In the genomic region with DNA sequence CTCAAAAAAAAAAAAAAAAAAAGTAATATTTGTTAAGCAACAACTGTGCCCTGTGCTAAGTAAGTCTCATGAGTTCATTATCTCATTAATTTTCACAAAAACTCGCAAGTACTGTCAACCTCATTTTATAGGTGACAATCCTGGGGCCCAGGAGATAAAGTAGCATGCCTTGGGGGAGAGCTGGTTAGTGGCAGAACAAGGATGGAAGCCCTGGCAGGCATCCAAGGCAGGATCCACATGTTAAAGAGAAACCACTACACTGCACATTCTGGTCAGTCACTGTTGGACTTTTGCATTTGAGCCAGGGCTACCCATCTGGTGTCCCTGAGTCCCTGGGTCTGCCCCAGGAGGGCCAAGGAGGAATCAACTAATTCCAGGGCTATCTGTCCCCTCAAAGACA, we compare ENCODE assay signal across 10 cellular contexts. TPM values are rescaled to one million over a fixed set of nuclear protein-coding genes. Genes with fewer than 3 reads are reported as not detected.
DNase-seq lines count a peak whose midpoint lies in the region; ATAC-seq, FAIRE-seq and TF ChIP-seq lines count a peak whose summit lies in the region.
"Had no signal": no experiment of that assay in that cellular context is flagged by ENCODE, and none has a peak within 500 bp of the region (broad histone marks: within the 10 kb centered on the region; RNA-seq: fewer than 3 reads in every experiment).

No MANE protein-coding gene starts in this region.

- H3K4me3 ChIP-seq in RWPE2 (ENCODE audit: severe bottlenecking) (no peak overlapping the region), fibroblast of lung (replicated peaks in 1 of 4; ENCODE audit: control extremely low read depth in 1 of 4, insufficient read depth in 1 of 4, low read depth in 3 of 4, low read length in 4 of 4) (no peak overlapping the region), skin epidermis (no peak overlapping the region)

- H3K9me3 ChIP-seq in RWPE2 (ENCODE audit: severe bottlenecking), result no peaks in the 10 kb centered on the region
- no peaks in the 10 kb centered on the region for H3K9me3 ChIP-seq in fibroblast of lung (ENCODE audit: control insufficient read depth, insufficient read depth, low read depth, low read length)

- POLR2A ChIA-PET in activated CD4-positive, alpha-beta T cell treated with anti-CD3 and anti-CD28 coated beads for 36 hours (lab: Charles Lee), result interaction anchor here (0.9 to 1.3 kb wide), 4 partner anchors 12 to 53 kb away, joined by 3 to 5 read pairs (median 4); no protein-coding TSS in a partner anchor

- no peaks in the 10 kb centered on the region for H3K36me3 ChIP-seq in RWPE2 (ENCODE audit: low read depth)
- H3K36me3 ChIP-seq in fibroblast of lung (ENCODE audit: control insufficient read depth, insufficient read depth, low read length), result no peaks in the 10 kb centered on the region

- no peak for TF ChIP-seq CTCF in RWPE2 (IDR thresholded peaks at IDR 0.05; ENCODE audit: poor library complexity, severe bottlenecking)
- no peak for TF ChIP-seq CTCF in fibroblast of lung (conservative IDR thresholded peaks at IDR 0.05 in 1 of 2, IDR thresholded peaks at IDR 0.05 in 1 of 2; ENCODE audit: low read depth in 1 of 2, low read length in 2 of 2)

- no peaks in the 10 kb centered on the region for H3K27me3 Mint-ChIP-seq in activated CD4-positive, alpha-beta T cell treated with anti-CD3 and anti-CD28 coated beads for 36 hours

- no peak for DNase-seq in activated CD4-positive, alpha-beta T cell treated with anti-CD3 and anti-CD28 coated beads for 36 hours
- DNase-seq in activated CD4-positive, alpha-beta T cell treated with anti-CD3 and anti-CD28 coated beads, Interleukin-2, amount 50 U/mL, for 1 hour, result no peak
- DNase-seq in RWPE2 (ENCODE audit: low spot score) (no peak), fibroblast of lung (ENCODE audit: low read depth in 2 of 2) (peak; percentile 54 to 59), H54 (ENCODE audit: insufficient read length, low spot score) (no peak), NCI-H187 (lab: John Stamatoyannopoulos, UW) (no peak)
- DNase-seq: activated T-cell treated with anti-CD3 and anti-CD28 coated beads, Interleukin-2, amount 50 U/mL, for 1 hour; NCI-H1694 treated with DMSO at 0.1 percent for 48 hours had no signal

- peaks cover 20% of the 10 kb centered on the region for H3K4me1 ChIP-seq in RWPE2 (ENCODE audit: insufficient read depth, poor library complexity, severe bottlenecking)
- peaks cover 5% of the 10 kb centered on the region for H3K4me1 ChIP-seq in fibroblast of lung (ENCODE audit: control insufficient read depth, extremely low read depth, insufficient read depth, low read length)

- peaks cover 91% of the 10 kb centered on the region for H3K4me1 Mint-ChIP-seq in activated CD4-positive, alpha-beta T cell treated with anti-CD3 and anti-CD28 coated beads for 36 hours

- CTCF ChIA-PET in activated CD4-positive, alpha-beta T cell treated with anti-CD3 and anti-CD28 coated beads for 36 hours (lab: Charles Lee), result interaction anchor here (0.6 to 9.5 kb wide), 5 partner anchors 11 to 57 kb away, joined by 4 to 62 read pairs (median 5); no protein-coding TSS in a partner anchor

- no peaks in the 10 kb centered on the region for H4K20me1 ChIP-seq in fibroblast of lung (ENCODE audit: control insufficient read depth, extremely low read depth, insufficient read depth, low read length)

- H3K27me3 ChIP-seq in RWPE2 (ENCODE audit: insufficient read depth, poor library complexity, severe bottlenecking) (no peaks in the 10 kb centered on the region), fibroblast of lung (ENCODE audit: control insufficient read depth, insufficient read depth, low read length) (no peaks in the 10 kb centered on the region)

- TF ChIP-seq POLR2A in H54 (IDR thresholded peaks at IDR 0.05; ENCODE audit: low read depth, low read length), result no peak

- no peak for ATAC-seq in activated CD4-positive, alpha-beta T cell treated with anti-CD3 and anti-CD28 coated beads for 36 hours
- ATAC-seq in RWPE2 (ENCODE audit: low read depth) (no peak), GM18870 (IDR thresholded peaks at IDR 0.05; ENCODE audit: unreplicated experiment) (no peak)

- H3K9me3 Mint-ChIP-seq in activated CD4-positive, alpha-beta T cell treated with anti-CD3 and anti-CD28 coated beads for 36 hours (ENCODE audit: low read depth), result peaks cover 6% of the 10 kb centered on the region

- no peak overlapping the region for H3K4me3 Mint-ChIP-seq in activated CD4-positive, alpha-beta T cell treated with anti-CD3 and anti-CD28 coated beads for 36 hours

- H3K36me3 Mint-ChIP-seq in activated CD4-positive, alpha-beta T cell treated with anti-CD3 and anti-CD28 coated beads for 36 hours (ENCODE audit: low read depth), result peaks cover 4% of the 10 kb centered on the region

- peak overlapping the region; percentile 70 for H3K27ac Mint-ChIP-seq in activated CD4-positive, alpha-beta T cell treated with anti-CD3 and anti-CD28 coated beads for 36 hours

- peak overlapping the region; percentile 28 for H3K27ac ChIP-seq in RWPE2 (ENCODE audit: poor library complexity, severe bottlenecking)
- H3K27ac ChIP-seq in fibroblast of lung (ENCODE audit: insufficient read depth, low read length), result no peak overlapping the region
- H3K27ac ChIP-seq in skin epidermis, result peak overlapping the region in 12 of 21 experiments; percentile 9 to 86 (median 42)

- no peak overlapping the region for H3K9ac ChIP-seq in fibroblast of lung (ENCODE audit: insufficient read depth, low read length)

- no peak for FAIRE-seq in H54 (lab: Jason Lieb, UNC)

- no peak overlapping the region for H2AFZ ChIP-seq in fibroblast of lung (ENCODE audit: low read length)

- intact Hi-C loops in activated CD4-positive, alpha-beta T cell treated with anti-CD3 and anti-CD28 coated beads for 36 hours (cut with DNase I, micrococcal nuclease), result loop anchor here in 1 of 2 experiments (1.0 kb wide), 1 partner anchor 122 kb away; no protein-coding TSS in a partner anchor

- no peaks in the 10 kb centered on the region for H3K79me2 ChIP-seq in fibroblast of lung (ENCODE audit: control insufficient read depth, insufficient read depth, low read length)

- no peak overlapping the region for H3K4me2 ChIP-seq in fibroblast of lung (ENCODE audit: extremely low read depth, insufficient read depth, low read length)

RNA-seq across cellular contexts. Expression of gene ZFP36L2, which starts 54.6 kb away (rescaled TPM):
- total RNA-seq in activated CD4-positive, alpha-beta T cell treated with anti-CD3 and anti-CD28 coated beads for 36 hours, result 10 to 100 TPM; 74.4 to 77.7 TPM
- 11.6 and 16.7 TPM in 2 replicates for total RNA-seq in fibroblast of lung
- 26.7 and 29.6 TPM in 2 replicates for polyA plus RNA-seq in fibroblast of lung
- polyA plus RNA-seq in fibroblast of lung (2012), result 84.1 and 85.5 TPM in 2 replicates
- 6.7 and 10.0 TPM in 2 replicates for polyA minus RNA-seq in fibroblast of lung (ENCODE audit: low replicate concordance)

Comparison
In these comparisons a context has a peak if more than half of its experiments do, and no peak if none do; other contexts are left out.
1. DNase-seq: peak in fibroblast of lung (2 of 2); none in activated CD4-positive, alpha-beta T cell treated with anti-CD3 and anti-CD28 coated beads for 36 hours (single experiment), activated CD4-positive, alpha-beta T cell treated with anti-CD3 and anti-CD28 coated beads, Interleukin-2, amount 50 U/mL, for 1 hour (single experiment), RWPE2 (single experiment), H54 (single experiment) and NCI-H187 (0 of 2).